ENCODE assay signal across 22 cellular contexts in genomic region chr2:17373736-17374135, GRCh38.
A peak's percentile ranks its signal among the peaks of the same experiment; 100 is the strongest.
DNase-seq lines count a peak whose midpoint lies in the region; ATAC-seq, FAIRE-seq and TF ChIP-seq lines count a peak whose summit lies in the region.
"Had no signal": no experiment of that assay in that cellular context is flagged by ENCODE, and none has a peak within 500 bp of the region (broad histone marks: within the 10 kb centered on the region; RNA-seq: fewer than 3 reads in every experiment).

No MANE protein-coding gene starts in this region.

- no peaks in the 10 kb centered on the region for H3K27me3 ChIP-seq in spleen (replicated peaks in 1 of 7)
- H3K27me3 ChIP-seq: gastroesophageal sphincter, left lung, transverse colon had no signal

- intact Hi-C loops in spleen (cut with DNase I; ENCODE audit: low total_unique reads): no loop called here
- intact Hi-C loops in mucosa of descending colon (cut with DNase I, micrococcal nuclease): no loop called here

- 67 to 88% (median 80%) methylated on average over 1 of the region's 1 CpG for WGBS in spleen, 5 donors

- DNase-seq in HS-5 (ENCODE audit: low read depth) (peak; percentile 44), astrocyte of the cerebellum (ENCODE audit: low read depth) (peak; percentile 74), foreskin melanocyte (peak; percentile 3), urothelium cell line (ENCODE audit: low spot score) (peak; percentile 46), occipital lobe (lab: John Stamatoyannopoulos, UW) (no peak), spleen (no peak), mucosa of descending colon (no peak)
- DNase-seq: activated CD4-positive, alpha-beta T cell treated with anti-CD3 and anti-CD28 coated beads, Interleukin-2, amount 50 U/mL, for 4 hours; activated T-cell treated with anti-CD3 and anti-CD28 coated beads, Interleukin-2, amount 50 U/mL, for 1 hour; C1 segment of cervical spinal cord; DMS 273 treated with DMSO at 0.1 percent for 48 hours; endodermal cell; H9; left lung; NCI-H1694; NCI-H226; NK-92 treated with Interleukin-12 subunit alpha and Interleukin-12 subunit beta, amount 100 ng/mL, for 24 hours; stimulated activated CD4-positive, alpha-beta T cell treated with anti-CD3 and anti-CD28 coated beads, Interleukin-12 subunit alpha, Interleukin-12 subunit beta, amount 100 ng/mL, for 4 hours; stimulated activated naive B cell treated with anti-CD40 and anti-IgM and Interleukin-4, amounts not matched to agents 10 μg/mL and 1 μg/mL and 100 μg/mL, for 72 hours; transverse colon had no signal

- H3K4me1 ChIP-seq in spleen: no peaks in the 10 kb centered on the region
- no peaks in the 10 kb centered on the region for H3K4me1 ChIP-seq in mucosa of descending colon (ENCODE audit: low read depth)
- H3K4me1 ChIP-seq: gastroesophageal sphincter, left lung, transverse colon had no signal

- in situ Hi-C loops in astrocyte of the cerebellum (cut with HindIII; ENCODE audit: low sequenced_read_pairs): no loop called here

- TF ChIP-seq CTCF in astrocyte of the cerebellum (IDR thresholded peaks at IDR 0.05; ENCODE audit: low read depth, low read length, missing control alignments) (no peak), spleen (IDR thresholded peaks at IDR 0.05 in 8 of 11, conservative IDR thresholded peaks at IDR 0.05 in 3 of 11) (no peak), mucosa of descending colon (IDR thresholded peaks at IDR 0.05) (no peak)

- no peak for FAIRE-seq in urothelium cell line (lab: Jason Lieb, UNC)

- no peaks in the 10 kb centered on the region for H3K36me3 ChIP-seq in spleen
- H3K36me3 ChIP-seq in mucosa of descending colon (ENCODE audit: low read depth): no peaks in the 10 kb centered on the region
- H3K36me3 ChIP-seq: gastroesophageal sphincter, left lung, transverse colon had no signal

- no peak overlapping the region for H3K27ac ChIP-seq in spleen
- H3K27ac ChIP-seq: gastroesophageal sphincter, left lung, transverse colon had no signal

- ATAC-seq in mucosa of descending colon: no peak
- ATAC-seq: activated naive CD4-positive, alpha-beta T cell treated with anti-CD3 and anti-CD28 coated beads, Interleukin-2, amount 50 U/mL, for 72 hours; gastroesophageal sphincter; left lung; stimulated activated naive B cell treated with anti-CD40 and anti-IgM and Interleukin-4, amounts not matched to agents 10 μg/mL and 1 μg/mL and 100 μg/mL, for 72 hours had no signal

- TF ChIP-seq POLR2A in spleen (IDR thresholded peaks at IDR 0.05): no peak

- H3K9me3 ChIP-seq in spleen (peaks cover 0 to 24% (median 10%) of the 10 kb centered on the region in 8 donors), mucosa of descending colon (no peaks in the 10 kb centered on the region)
- H3K9me3 ChIP-seq: transverse colon had no signal

- H3K4me3 ChIP-seq in astrocyte of the cerebellum (ENCODE audit: low read depth, low read length) (no peak overlapping the region), spleen (no peak overlapping the region), mucosa of descending colon (no peak overlapping the region)
- H3K4me3 ChIP-seq: gastroesophageal sphincter, left lung, transverse colon had no signal

Comparison
In these comparisons a context has a peak if more than half of its experiments do, and no peak if none do; other contexts are left out.
1. DNase-seq: peak in HS-5 (single experiment), astrocyte of the cerebellum (single experiment), foreskin melanocyte (single experiment) and urothelium cell line (single experiment); none in occipital lobe (single experiment), spleen (single experiment) and mucosa of descending colon (0 of 3).